ENCODE assay signal across 33 cellular contexts in the genomic region with DNA sequence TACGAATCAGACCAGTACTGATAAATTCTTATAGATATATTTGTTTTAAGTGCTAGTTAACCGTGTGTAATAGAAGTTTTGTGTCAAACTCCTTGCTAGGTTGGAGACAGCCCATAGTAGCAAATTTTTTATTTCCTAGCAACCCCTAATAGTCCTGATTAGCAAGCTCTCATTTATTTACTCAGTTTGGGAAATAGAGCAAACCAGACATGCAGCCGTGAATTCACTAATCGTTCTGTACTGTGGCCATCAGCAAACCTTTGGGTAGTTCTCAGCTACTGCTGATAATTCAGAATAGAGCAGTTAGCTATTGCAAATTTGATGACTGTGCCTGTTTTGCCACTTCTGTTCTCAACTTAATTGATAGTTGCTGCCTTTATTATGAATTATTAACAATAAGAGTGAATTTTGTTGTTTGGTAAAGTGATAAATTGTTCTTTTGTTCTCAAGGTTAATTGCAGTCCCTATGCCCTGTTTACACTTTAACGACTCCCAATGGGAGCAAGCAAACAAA.
"Had no signal": no experiment of that assay in that cellular context is flagged by ENCODE, and none has a peak within 500 bp of the region (broad histone marks: within the 10 kb centered on the region; RNA-seq: fewer than 3 reads in every experiment).

No MANE protein-coding gene starts in this region.

- H3K9me3 ChIP-seq: adrenal gland, ascending aorta, body of pancreas had no signal

- H3K27ac ChIP-seq: adrenal gland, ascending aorta, body of pancreas, brain microvascular endothelial cell, breast epithelium, cardiac muscle cell had no signal

- H3K36me3 ChIP-seq: adrenal gland, ascending aorta, brain microvascular endothelial cell, breast epithelium, cardiac muscle cell had no signal

- H3K27me3 ChIP-seq: adrenal gland, ascending aorta, body of pancreas, brain microvascular endothelial cell, breast epithelium, cardiac muscle cell had no signal

- ATAC-seq: activated naive CD4-positive, alpha-beta T cell treated with anti-CD3 and anti-CD28 coated beads, Interleukin-2, amount 50 U/mL, for 72 hours; activated naive CD8-positive, alpha-beta T cell treated with anti-CD3 and anti-CD28 coated beads, Interleukin-2, amount 50 U/mL, for 24 hours; activated T-cell treated with anti-CD3 and anti-CD28 coated beads, Interleukin-2, amount 50 U/mL, for 4 hours; activated T-cell treated with anti-CD3 and anti-CD28 coated beads, Interleukin-2, amount 50 U/mL, for 72 hours; activated T-helper 17 cell treated with anti-CD3 and anti-CD28 coated beads, Interleukin-2, amount 50 U/mL, for 72 hours; body of pancreas had no signal

- DNase-seq: activated effector memory CD4-positive, alpha-beta T cell treated with anti-CD3 and anti-CD28 coated beads, Interleukin-2, amount 50 U/mL, for 16 hours; activated effector memory CD4-positive, alpha-beta T cell treated with Interleukin-2 at 50 U/mL for 16 hours; activated gamma-delta T cell; activated gamma-delta T cell treated with Interleukin-2 at 50 U/mL for 16 hours; activated naive CD4-positive, alpha-beta T cell; activated naive CD4-positive, alpha-beta T cell treated with anti-CD3 and anti-CD28 coated beads for 36 hours; activated naive CD4-positive, alpha-beta T cell treated with anti-CD3 and anti-CD28 coated beads, Interleukin-2, amount 10 ng/mL, durations not matched to agents 7 days and 5 days; activated naive CD4-positive, alpha-beta T cell treated with anti-CD3 and anti-CD28 coated beads, Interleukin-2, amount 50 U/mL, for 16 hours; activated naive CD4-positive, alpha-beta T cell treated with Interleukin-2 at 50 U/mL for 16 hours; activated naive CD8-positive, alpha-beta T cell treated with anti-CD3 and anti-CD28 coated beads for 36 hours; activated naive CD8-positive, alpha-beta T cell treated with anti-CD3 and anti-CD28 coated beads, Interleukin-2, amount 10 ng/mL, durations not matched to agents 7 days and 5 days; activated naive CD8-positive, alpha-beta T cell treated with anti-CD3 and anti-CD28 coated beads, Interleukin-2, amount 50 U/mL, for 24 hours; activated T-cell treated with anti-CD3 and anti-CD28 coated beads, Interleukin-2, amount 50 U/mL, for 24 hours; activated T-cell treated with anti-CD3 and anti-CD28 coated beads, Interleukin-2, amount 50 U/mL, for 4 hours; activated T-cell treated with anti-CD3 and anti-CD28 coated beads, Interleukin-2, amount 50 U/mL, for 48 hours; activated T-cell treated with anti-CD3 and anti-CD28 coated beads, Interleukin-2, amount 50 U/mL, for 72 hours; adrenal gland; amniotic stem cell; amygdala; anterior cingulate cortex; aorta; body of pancreas; brain microvascular endothelial cell; caudate nucleus; central memory CD4-positive, alpha-beta T cell; cerebellar nuclear complex had no signal

- FAIRE-seq: astrocyte, bronchial epithelial cell had no signal

- H3K4me1 ChIP-seq: adrenal gland, ascending aorta, body of pancreas, breast epithelium had no signal

- H3K4me3 ChIP-seq: adrenal gland, ascending aorta, body of pancreas, breast epithelium, cardiac muscle cell had no signal
